ENCODE assay signal across 16 cellular contexts in the genomic region with DNA sequence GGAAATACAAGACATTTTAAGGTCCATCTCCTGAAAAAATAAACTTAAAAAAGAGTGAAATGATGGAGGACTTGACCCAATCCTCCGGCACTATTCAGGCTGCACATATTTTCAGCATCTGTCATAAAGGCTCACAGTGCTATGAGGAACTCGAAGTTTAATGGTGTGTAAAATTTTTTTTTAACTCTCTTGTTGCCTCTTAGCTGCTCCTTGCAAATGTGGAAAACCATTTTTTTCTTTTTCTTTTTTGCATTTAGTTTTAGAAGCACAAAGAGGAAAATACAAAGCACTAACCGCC.
DNase-seq lines count a peak whose midpoint lies in the region; ATAC-seq and TF ChIP-seq lines count a peak whose summit lies in the region.
"Had no signal": no experiment of that assay in that cellular context is flagged by ENCODE, and none has a peak within 500 bp of the region (broad histone marks: within the 10 kb centered on the region; RNA-seq: fewer than 3 reads in every experiment).

No MANE protein-coding gene starts in this region.

- ATAC-seq in SK-N-SH treated with all-trans-retinoic acid at 6 μM for 48 hours (peak; percentile 87), natural killer cell (no peak), HG03442 (IDR thresholded peaks at IDR 0.05; ENCODE audit: unreplicated experiment) (no peak)
- ATAC-seq: activated T-cell treated with anti-CD3 and anti-CD28 coated beads, Interleukin-2, amount 50 U/mL, for 72 hours; Panc1; pancreas had no signal

- TF ChIP-seq CTCF in natural killer cell (IDR thresholded peaks at IDR 0.05): no peak

- H3K36me3 Mint-ChIP-seq in natural killer cell: no peaks in the 10 kb centered on the region
- H3K36me3 Mint-ChIP-seq: activated CD4-positive, alpha-beta memory T cell treated with anti-CD3 and anti-CD28 coated beads for 36 hours; activated naive CD8-positive, alpha-beta T cell treated with anti-CD3 and anti-CD28 coated beads, Interleukin-2, amount 10 ng/mL, durations not matched to agents 7 days and 5 days had no signal

- H3K9me3 Mint-ChIP-seq in natural killer cell: no peaks in the 10 kb centered on the region
- H3K9me3 Mint-ChIP-seq: activated CD4-positive, alpha-beta memory T cell treated with anti-CD3 and anti-CD28 coated beads for 36 hours; activated naive CD8-positive, alpha-beta T cell treated with anti-CD3 and anti-CD28 coated beads, Interleukin-2, amount 10 ng/mL, durations not matched to agents 7 days and 5 days; activated T-cell treated with anti-CD3 and anti-CD28 coated beads, Interleukin-2, amount 50 U/mL, for 72 hours had no signal

- H3K4me1 Mint-ChIP-seq in natural killer cell: no peaks in the 10 kb centered on the region
- H3K4me1 Mint-ChIP-seq: activated naive CD8-positive, alpha-beta T cell treated with anti-CD3 and anti-CD28 coated beads, Interleukin-2, amount 10 ng/mL, durations not matched to agents 7 days and 5 days had no signal

- H3K4me3 Mint-ChIP-seq in natural killer cell: no peak overlapping the region
- H3K4me3 Mint-ChIP-seq: activated CD4-positive, alpha-beta memory T cell treated with anti-CD3 and anti-CD28 coated beads for 36 hours; activated naive CD8-positive, alpha-beta T cell treated with anti-CD3 and anti-CD28 coated beads, Interleukin-2, amount 10 ng/mL, durations not matched to agents 7 days and 5 days; activated T-cell treated with anti-CD3 and anti-CD28 coated beads, Interleukin-2, amount 50 U/mL, for 72 hours had no signal

- no peaks in the 10 kb centered on the region for H3K27me3 Mint-ChIP-seq in natural killer cell (ENCODE audit: low read depth in 2 of 2)
- H3K27me3 Mint-ChIP-seq: activated CD4-positive, alpha-beta memory T cell treated with anti-CD3 and anti-CD28 coated beads for 36 hours; activated naive CD8-positive, alpha-beta T cell treated with anti-CD3 and anti-CD28 coated beads, Interleukin-2, amount 10 ng/mL, durations not matched to agents 7 days and 5 days had no signal

- peak; percentile 43 for DNase-seq in ELR (ENCODE audit: low read depth)
- DNase-seq in fibroblast of the conjunctiva (ENCODE audit: low read depth): peak; percentile 8
- DNase-seq in skeletal muscle cell (ENCODE audit: low read depth): peak; percentile 4
- DNase-seq in natural killer cell: no peak
- no peak for DNase-seq in GM19240 (ENCODE audit: insufficient read length, low spot score)
- DNase-seq: activated CD4-positive, alpha-beta memory T cell treated with anti-CD3 and anti-CD28 coated beads for 36 hours; activated naive CD8-positive, alpha-beta T cell treated with anti-CD3 and anti-CD28 coated beads, Interleukin-2, amount 10 ng/mL, durations not matched to agents 7 days and 5 days; activated T-cell treated with anti-CD3 and anti-CD28 coated beads, Interleukin-2, amount 50 U/mL, for 72 hours; kidney; NCI-H1436; NCI-H524 treated with DMSO at 0.1 percent for 48 hours; pancreas; stomach had no signal

- H3K27ac Mint-ChIP-seq in natural killer cell: no peak overlapping the region
- H3K27ac Mint-ChIP-seq: activated CD4-positive, alpha-beta memory T cell treated with anti-CD3 and anti-CD28 coated beads for 36 hours; activated naive CD8-positive, alpha-beta T cell treated with anti-CD3 and anti-CD28 coated beads, Interleukin-2, amount 10 ng/mL, durations not matched to agents 7 days and 5 days; activated T-cell treated with anti-CD3 and anti-CD28 coated beads, Interleukin-2, amount 50 U/mL, for 72 hours had no signal

- no peak overlapping the region for H3K4me3 ChIP-seq in skeletal muscle cell (ENCODE audit: low read depth, low read length)
- H3K4me3 ChIP-seq: pancreas, stomach had no signal

- intact Hi-C loops in natural killer cell (cut with micrococcal nuclease): no loop called here

TF ChIP-seq in SK-N-SH treated with all-trans-retinoic acid at 6 μM for 48 hours, 23 proteins besides CTCF, POLR2A, EP300 and RAD21:
- TF ChIP-seq ZFP3 (CRISPR knock-in tag; IDR thresholded peaks at IDR 0.05) (no peak), BACH2 (CRISPR knock-in tag; IDR thresholded peaks at IDR 0.05; ENCODE audit: borderline replicate concordance) (no peak), OSR1 (CRISPR knock-in tag; IDR thresholded peaks at IDR 0.05) (no peak), ARNTL (CRISPR knock-in tag; IDR thresholded peaks at IDR 0.05; ENCODE audit: borderline replicate concordance, low read depth) (no peak), TOX (CRISPR knock-in tag; IDR thresholded peaks at IDR 0.05; ENCODE audit: borderline replicate concordance) (no peak)

Comparison
In these comparisons a context has a peak if more than half of its experiments do, and no peak if none do; other contexts are left out.
1. DNase-seq: peak in ELR (single experiment), fibroblast of the conjunctiva (single experiment) and skeletal muscle cell (single experiment); none in natural killer cell (single experiment) and GM19240 (single experiment).